In genomic region chr6:124964084-124964763, GRCh38 we compare ENCODE assay signal across 9 cellular contexts. TPM values are rescaled to one million over a fixed set of nuclear protein-coding genes. Genes with fewer than 3 reads are reported as not detected.
DNase-seq lines count a peak whose midpoint lies in the region; ATAC-seq, FAIRE-seq and TF ChIP-seq lines count a peak whose summit lies in the region.
"Had no signal": no experiment of that assay in that cellular context is flagged by ENCODE, and none has a peak within 500 bp of the region (broad histone marks: within the 10 kb centered on the region; RNA-seq: fewer than 3 reads in every experiment).

No MANE protein-coding gene starts in this region.

- H2BK5ac ChIP-seq in mesendoderm (ENCODE audit: low read length): no peak overlapping the region

- TF ChIP-seq CTCF in type B pancreatic cell (conservative IDR thresholded peaks at IDR 0.05): no peak

- H2BK120ac ChIP-seq in mesendoderm (ENCODE audit: low read depth, low read length): no peak overlapping the region

- H3K36me3 Mint-ChIP-seq in activated CD4-positive, alpha-beta T cell treated with anti-CD3 and anti-CD28 coated beads for 36 hours (ENCODE audit: low read depth): no peaks in the 10 kb centered on the region
- H3K36me3 Mint-ChIP-seq in type B pancreatic cell: peaks cover 20% of the 10 kb centered on the region

- H3K9me3 Mint-ChIP-seq in activated CD4-positive, alpha-beta T cell treated with anti-CD3 and anti-CD28 coated beads for 36 hours (ENCODE audit: low read depth): no peaks in the 10 kb centered on the region
- no peaks in the 10 kb centered on the region for H3K9me3 Mint-ChIP-seq in type B pancreatic cell

- no peak overlapping the region for H3K4ac ChIP-seq in mesendoderm (ENCODE audit: low read depth, low read length)

- H3K4me1 Mint-ChIP-seq in activated CD4-positive, alpha-beta T cell treated with anti-CD3 and anti-CD28 coated beads for 36 hours: peaks cover 17% of the 10 kb centered on the region
- peaks cover 27% of the 10 kb centered on the region for H3K4me1 Mint-ChIP-seq in type B pancreatic cell (ENCODE audit: unreplicated experiment)

- H3K9ac ChIP-seq in mesendoderm (ENCODE audit: low read length): peak overlapping the region; percentile 63

- H3K27ac ChIP-seq in mesendoderm (ENCODE audit: low read depth, low read length): no peak overlapping the region

- POLR2A ChIA-PET in activated CD4-positive, alpha-beta T cell treated with anti-CD3 and anti-CD28 coated beads for 36 hours (lab: Charles Lee): no interaction called here

- no peak for DNase-seq in activated CD4-positive, alpha-beta T cell treated with anti-CD3 and anti-CD28 coated beads for 36 hours
- no peak for DNase-seq in activated CD4-positive, alpha-beta T cell treated with anti-CD3 and anti-CD28 coated beads, Interleukin-2, amount 50 U/mL, for 1 hour
- DNase-seq in dermis microvascular lymphatic vessel endothelial cell (ENCODE audit: low read depth in 2 of 2) (peak; percentile 52 to 65), mesendoderm (no peak), type B pancreatic cell (ENCODE audit: extremely low spot score, unreplicated experiment) (no peak), GM12891 (ENCODE audit: insufficient read length, low spot score) (no peak), NCI-H345 (lab: John Stamatoyannopoulos, UW) (no peak)
- DNase-seq: stimulated activated CD4-positive, alpha-beta T cell treated with anti-CD3 and anti-CD28 coated beads, Interleukin-2, amount 100 ng/mL, for 48 hours had no signal

- no peak for TF ChIP-seq POLR2A in GM12891 (IDR thresholded peaks at IDR 0.05; ENCODE audit: low read depth, low read length)

- intact Hi-C loops in activated CD4-positive, alpha-beta T cell treated with anti-CD3 and anti-CD28 coated beads for 36 hours (cut with DNase I, micrococcal nuclease): loop anchor here in 1 of 2 experiments (5.0 kb wide), 1 partner anchor 148 kb away; no protein-coding TSS in a partner anchor

- H2AK5ac ChIP-seq in mesendoderm (ENCODE audit: low read length): no peak overlapping the region

- peak overlapping the region; percentile 51 for H3K4me3 Mint-ChIP-seq in activated CD4-positive, alpha-beta T cell treated with anti-CD3 and anti-CD28 coated beads for 36 hours
- peak overlapping the region; percentile 92 for H3K4me3 Mint-ChIP-seq in type B pancreatic cell

- CTCF ChIA-PET in activated CD4-positive, alpha-beta T cell treated with anti-CD3 and anti-CD28 coated beads for 36 hours (lab: Charles Lee): interaction anchor here (0.6 to 0.8 kb wide), 2 partner anchors 98 to 203 kb away, joined by 3 read pairs; no protein-coding TSS in a partner anchor

- H3K36me3 ChIP-seq in mesendoderm (ENCODE audit: control insufficient read depth, insufficient read depth, low read length): no peaks in the 10 kb centered on the region

- H3K4me1 ChIP-seq in mesendoderm (ENCODE audit: control insufficient read depth, low read depth, low read length): peaks cover 6% of the 10 kb centered on the region

- no peak overlapping the region for H3K23ac ChIP-seq in mesendoderm (ENCODE audit: low read length)

- H3K27ac Mint-ChIP-seq in activated CD4-positive, alpha-beta T cell treated with anti-CD3 and anti-CD28 coated beads for 36 hours: no peak overlapping the region
- H3K27ac Mint-ChIP-seq in type B pancreatic cell: peak overlapping the region; percentile 87

- H3K79me1 ChIP-seq in mesendoderm (ENCODE audit: low read length): peaks cover 5% of the 10 kb centered on the region

- no CpG with 5 or more reads among the region's 6 CpGs for WGBS in mesendoderm (ENCODE audit: extremely low coverage, insufficient coverage, low lambda C conversion rate)

- H3K4me3 ChIP-seq in mesendoderm (ENCODE audit: low read length): peak overlapping the region; percentile 27

- no peaks in the 10 kb centered on the region for H3K27me3 ChIP-seq in mesendoderm (ENCODE audit: insufficient read depth, low read length, poor library complexity)

- peak overlapping the region; percentile 87 for H3K56ac ChIP-seq in mesendoderm (ENCODE audit: low read length)

- H3K27me3 Mint-ChIP-seq in activated CD4-positive, alpha-beta T cell treated with anti-CD3 and anti-CD28 coated beads for 36 hours: peaks cover 44% of the 10 kb centered on the region
- no peaks in the 10 kb centered on the region for H3K27me3 Mint-ChIP-seq in type B pancreatic cell

- no peak overlapping the region for H2BK15ac ChIP-seq in mesendoderm (replicated peaks; ENCODE audit: low read depth)

- no peak overlapping the region for H4K8ac ChIP-seq in mesendoderm (ENCODE audit: low read depth, low read length)

- no peak overlapping the region for H3K18ac ChIP-seq in mesendoderm (ENCODE audit: low read length)

- peak overlapping the region; percentile 66 for H3K4me2 ChIP-seq in mesendoderm (ENCODE audit: low read length)

- peaks cover 17% of the 10 kb centered on the region for H3K79me2 ChIP-seq in mesendoderm (ENCODE audit: control insufficient read depth, insufficient read depth, low read length)

- FAIRE-seq in GM12891 (lab: Jason Lieb, UNC): no peak

- no peak for ATAC-seq in activated CD4-positive, alpha-beta T cell treated with anti-CD3 and anti-CD28 coated beads for 36 hours
- ATAC-seq in GM19324 (IDR thresholded peaks at IDR 0.05; ENCODE audit: low FRiP score, unreplicated experiment): no peak

- H4K5ac ChIP-seq in mesendoderm (ENCODE audit: low read length): no peak overlapping the region

TF ChIP-seq in GM12891, 5 proteins besides CTCF, POLR2A, EP300 and RAD21:
- TF ChIP-seq SPI1 (IDR thresholded peaks at IDR 0.05; ENCODE audit: low read depth, low read length): no peak
- TF ChIP-seq PAX5 (IDR thresholded peaks at IDR 0.05; ENCODE audit: insufficient read depth, low read length, severe bottlenecking): no peak
- no peak for TF ChIP-seq POLR2AphosphoS5 (IDR thresholded peaks at IDR 0.05; ENCODE audit: low read depth, low read length)
- TF ChIP-seq TAF1 (IDR thresholded peaks at IDR 0.05; ENCODE audit: low read depth, low read length): no peak
- TF ChIP-seq POU2F2 (IDR thresholded peaks at IDR 0.05; ENCODE audit: low read depth, low read length): no peak

RNA-seq across cellular contexts. Expression of gene RNF217, which starts 2.0 kb away (rescaled TPM):
- total RNA-seq in activated CD4-positive, alpha-beta T cell treated with anti-CD3 and anti-CD28 coated beads for 36 hours: 1 to 10 TPM; 1.7 to 2.4 TPM
- total RNA-seq in dermis microvascular lymphatic vessel endothelial cell: 10.4 and 15.9 TPM in 2 replicates
- 5.0 TPM for polyA plus RNA-seq in mesendoderm (2013, experiment 1 of 2)
- polyA plus RNA-seq in mesendoderm (2013, experiment 2 of 2): 6.1 TPM
- 22.1 and 49.6 TPM in 2 replicates for total RNA-seq in type B pancreatic cell (ENCODE audit: low replicate concordance)
- not detected for polyA plus RNA-seq in GM12891 (2012; ENCODE audit: low read depth, missing spikeins)

Comparison
In these comparisons a context has a peak if more than half of its experiments do, and no peak if none do; other contexts are left out.
1. DNase-seq: peak in dermis microvascular lymphatic vessel endothelial cell (2 of 2); none in activated CD4-positive, alpha-beta T cell treated with anti-CD3 and anti-CD28 coated beads for 36 hours (single experiment), activated CD4-positive, alpha-beta T cell treated with anti-CD3 and anti-CD28 coated beads, Interleukin-2, amount 50 U/mL, for 1 hour (single experiment), mesendoderm (single experiment), type B pancreatic cell (single experiment), GM12891 (single experiment) and NCI-H345 (single experiment).